ENCODE assay signal across 10 cellular contexts in genomic region chr20:57394087-57395082, GRCh38. TPM values are rescaled to one million over a fixed set of nuclear protein-coding genes. Genes with fewer than 3 reads are reported as not detected.
A peak's percentile ranks its signal among the peaks of the same experiment; 100 is the strongest.
DNase-seq lines count a peak whose midpoint lies in the region; ATAC-seq and TF ChIP-seq lines count a peak whose summit lies in the region.
"Had no signal": no experiment of that assay in that cellular context is flagged by ENCODE, and none has a peak within 500 bp of the region (broad histone marks: within the 10 kb centered on the region; RNA-seq: fewer than 3 reads in every experiment).

No MANE protein-coding gene starts in this region.

- H3K36me3 Mint-ChIP-seq in CD8-positive, alpha-beta T cell, result peaks cover 67% of the 10 kb centered on the region
- H3K36me3 Mint-ChIP-seq in endothelial cell (ENCODE audit: low read depth, unreplicated experiment), result peaks cover 22% of the 10 kb centered on the region

- TF ChIP-seq CTCF in CD8-positive, alpha-beta T cell (IDR thresholded peaks at IDR 0.05), result no peak
- TF ChIP-seq CTCF in OCI-LY3 (IDR thresholded peaks at IDR 0.05; ENCODE audit: low read depth, low read length) (no peak), endothelial cell (IDR thresholded peaks at IDR 0.05; ENCODE audit: unreplicated experiment) (no peak), neutrophil (IDR thresholded peaks at IDR 0.05) (no peak)

- H3K27ac ChIP-seq in CD8-positive, alpha-beta T cell (ENCODE audit: low read depth, low read length), result no peak overlapping the region
- H3K27ac ChIP-seq in OCI-LY3 (ENCODE audit: low read length) (peak overlapping the region; percentile 78; the same call in 1 of the 2 replicates), neutrophil (peak overlapping the region; percentile 90)

- intact Hi-C loops in CD8-positive, alpha-beta T cell (cut with DNase I, micrococcal nuclease), result loop anchor here (5.0 to 10.0 kb wide), 9 partner anchors 318 to 1860 kb away; partner anchors contain the start of genes PMEPA1 (in 2 of the 2), STX16 (in 2 of the 2), CASS4 (in 1 of the 2) and VAPB (in 1 of the 2)

- H3K27me3 Mint-ChIP-seq in CD8-positive, alpha-beta T cell (ENCODE audit: low read depth), result no peaks in the 10 kb centered on the region
- H3K27me3 Mint-ChIP-seq in endothelial cell (ENCODE audit: unreplicated experiment), result peaks cover 7% of the 10 kb centered on the region

- H3K9me3 Mint-ChIP-seq in CD8-positive, alpha-beta T cell, result no peaks in the 10 kb centered on the region
- no peaks in the 10 kb centered on the region for H3K9me3 Mint-ChIP-seq in endothelial cell (ENCODE audit: unreplicated experiment)

- no peak overlapping the region for H2AFZ ChIP-seq in OCI-LY3 (ENCODE audit: low read depth, low read length)

- peak overlapping the region; percentile 98 for H3K27ac Mint-ChIP-seq in CD8-positive, alpha-beta T cell
- H3K27ac Mint-ChIP-seq in endothelial cell (ENCODE audit: unreplicated experiment), result peak overlapping the region; percentile 42

- H3K4me1 Mint-ChIP-seq in CD8-positive, alpha-beta T cell (ENCODE audit: low read depth), result peaks cover 70% of the 10 kb centered on the region
- H3K4me1 Mint-ChIP-seq in endothelial cell (ENCODE audit: unreplicated experiment), result peaks cover 26% of the 10 kb centered on the region

- H4K20me1 ChIP-seq in OCI-LY3 (ENCODE audit: insufficient read depth, low read length), result peaks cover 60% of the 10 kb centered on the region

- peak in 2 of 7 experiments; percentile 11 to 22 for DNase-seq in CD8-positive, alpha-beta T cell
- DNase-seq in endothelial cell (ENCODE audit: low spot score), result no peak
- DNase-seq in NCI-H82 treated with DMSO at 0.1 percent for 48 hours (lab: John Stamatoyannopoulos, UW; ENCODE audit: unreplicated experiment), result no peak
- DNase-seq in hippocampal formation (lab: John Stamatoyannopoulos, UW), result no peak
- DNase-seq: cortex of kidney, DMS 273 treated with DMSO at 0.1 percent for 48 hours had no signal

- H3K27me3 ChIP-seq in CD8-positive, alpha-beta T cell (ENCODE audit: insufficient read depth, low read length), result no peaks in the 10 kb centered on the region
- H3K27me3 ChIP-seq in OCI-LY3 (ENCODE audit: low read depth, low read length) (no peaks in the 10 kb centered on the region), neutrophil (no peaks in the 10 kb centered on the region)

- H3K79me2 ChIP-seq in OCI-LY3 (ENCODE audit: low read length), result peaks cover 81% of the 10 kb centered on the region

- H3K36me3 ChIP-seq in CD8-positive, alpha-beta T cell (ENCODE audit: insufficient read depth, low read length), result peaks cover 45% of the 10 kb centered on the region
- H3K36me3 ChIP-seq in OCI-LY3 (replicated peaks; ENCODE audit: low read depth, low read length) (peaks cover 67% of the 10 kb centered on the region), neutrophil (peaks cover 61% of the 10 kb centered on the region)

- peaks cover 76% of the 10 kb centered on the region for H3K4me1 ChIP-seq in CD8-positive, alpha-beta T cell (ENCODE audit: insufficient read depth, low read length)
- H3K4me1 ChIP-seq in OCI-LY3 (ENCODE audit: low read length) (peaks cover 81% of the 10 kb centered on the region), neutrophil (ENCODE audit: control insufficient read depth in 1 of 2, insufficient read depth in 1 of 2, low read depth in 1 of 2, low read length in 1 of 2) (peaks cover 91% of the 10 kb centered on the region in 2 experiments)

- POLR2A ChIA-PET in CD8-positive, alpha-beta T cell (lab: Charles Lee), result interaction anchor here (1.5 to 3.0 kb wide), 2 partner anchors 40 to 56 kb away, joined by 3 to 27 read pairs; no protein-coding TSS in a partner anchor

- CTCF ChIA-PET in CD8-positive, alpha-beta T cell (lab: Charles Lee), result no interaction called here

- H3K4me3 Mint-ChIP-seq in CD8-positive, alpha-beta T cell, result peak overlapping the region; percentile 99
- H3K4me3 Mint-ChIP-seq in endothelial cell (ENCODE audit: unreplicated experiment), result no peak overlapping the region

- peak overlapping the region; percentile 99 for H3K4me2 ChIP-seq in OCI-LY3 (ENCODE audit: low read length)

- H3K9me3 ChIP-seq in CD8-positive, alpha-beta T cell (ENCODE audit: low read length), result no peaks in the 10 kb centered on the region
- H3K9me3 ChIP-seq in OCI-LY3 (ENCODE audit: insufficient read depth, low read length), result no peaks in the 10 kb centered on the region
- H3K9me3 ChIP-seq in neutrophil, result no peaks in the 10 kb centered on the region

- peak overlapping the region; percentile 98 for H3K4me3 ChIP-seq in CD8-positive, alpha-beta T cell (ENCODE audit: low read depth, low read length)
- H3K4me3 ChIP-seq in OCI-LY3 (ENCODE audit: low read length), result peak overlapping the region; percentile 88
- peak overlapping the region in 1 of 2 experiments; percentile 71 for H3K4me3 ChIP-seq in neutrophil (ENCODE audit: low read depth in 1 of 2, low read length in 1 of 2)

- H3K9ac ChIP-seq in OCI-LY3 (ENCODE audit: low read length), result no peak overlapping the region

- no peak for ATAC-seq in CD8-positive, alpha-beta T cell
- no peak for ATAC-seq in HG03460 (IDR thresholded peaks at IDR 0.05; ENCODE audit: unreplicated experiment)
- ATAC-seq in GM19467 (IDR thresholded peaks at IDR 0.05; ENCODE audit: unreplicated experiment), result no peak

RNA-seq across cellular contexts. Expression of gene RBM38, which starts 3.2 kb away (rescaled TPM):
- total RNA-seq in CD8-positive, alpha-beta T cell, result 100 to 1,000 TPM; 739 to 743 TPM
- 23.6 TPM for total RNA-seq in endothelial cell (ENCODE audit: unreplicated experiment)

RNA-seq across cellular contexts. Expression of gene RAE1, which starts 43.3 kb away (rescaled TPM):
- 10 to 100 TPM; 58.9 to 59.4 TPM for total RNA-seq in CD8-positive, alpha-beta T cell
- total RNA-seq in endothelial cell (ENCODE audit: unreplicated experiment), result 32.1 TPM

Comparison
In these comparisons a context has a peak if more than half of its experiments do, and no peak if none do; other contexts are left out.
1. RNA of gene RBM38, which starts 3.2 kb away (total RNA-seq): 739 to 743 TPM in CD8-positive, alpha-beta T cell; 23.6 TPM in endothelial cell (single experiment); every median in the first group is over 10 times any median in the second.